Comparison of ENCODE assay signal across 8 cellular contexts in the genomic region with DNA sequence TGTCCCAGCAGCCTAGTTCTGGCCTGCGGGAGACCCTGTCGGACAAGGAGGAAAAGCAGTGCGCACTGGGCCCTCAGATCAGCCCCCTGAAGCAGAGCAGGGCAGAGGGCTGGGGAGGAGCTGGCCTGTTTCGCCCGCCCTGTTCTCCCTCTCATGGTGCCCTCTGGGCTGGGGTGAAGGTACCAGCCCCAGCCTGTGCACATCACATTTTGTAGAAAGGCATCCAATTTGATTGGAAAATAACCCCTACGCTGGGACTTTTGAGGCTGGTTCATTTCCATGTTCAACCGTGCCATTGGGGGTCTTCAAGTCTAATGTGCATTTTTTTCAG. TPM values are rescaled to one million over a fixed set of nuclear protein-coding genes. Genes with fewer than 3 reads are reported as not detected.
A peak's percentile ranks its signal among the peaks of the same experiment; 100 is the strongest.
DNase-seq lines count a peak whose midpoint lies in the region; ATAC-seq, FAIRE-seq and TF ChIP-seq lines count a peak whose summit lies in the region.

No MANE protein-coding gene starts in this region.

- H3K14ac ChIP-seq in H1 (ENCODE audit: insufficient read length), result no peak overlapping the region

- H4K8ac ChIP-seq in H1 (ENCODE audit: extremely low read depth, insufficient read depth, low read length), result peak overlapping the region; percentile 94

- no peak for TF ChIP-seq RAD21 in H1 (IDR thresholded peaks at IDR 0.05 in 1 of 2, conservative IDR thresholded peaks at IDR 0.05 in 1 of 2; ENCODE audit: low read depth in 2 of 2, low read length in 2 of 2)

- DNase-seq in DND-41, result no peak
- DNase-seq in NCI-H2227 (lab: John Stamatoyannopoulos, UW; ENCODE audit: unreplicated experiment), result peak; percentile 78
- no peak for DNase-seq in H1 (ENCODE audit: low read depth in 1 of 2, low spot score in 2 of 2)
- no peak for DNase-seq in kidney tubule cell (ENCODE audit: low spot score)
- no peak for DNase-seq in stimulated activated CD4-positive, alpha-beta T cell treated with anti-CD3 and anti-CD28 coated beads, Interleukin-12 subunit alpha, Interleukin-12 subunit beta, amount 100 ng/mL, for 4 hours
- no peak for DNase-seq in NCI-H1048 (lab: John Stamatoyannopoulos, UW)
- DNase-seq in cortex of kidney (lab: John Stamatoyannopoulos, UW), result no peak

- no peak for TF ChIP-seq EP300 in H1 (IDR thresholded peaks at IDR 0.05; ENCODE audit: borderline replicate concordance in 1 of 2, low read depth in 2 of 2, low read length in 2 of 2)

- no peak for TF ChIP-seq POLR2A in H1 (IDR thresholded peaks at IDR 0.05; ENCODE audit: control extremely low read depth in 1 of 2, low read depth in 2 of 2, low read length in 2 of 2)

- CTCF ChIA-PET in H1 (lab: Charles Lee; ENCODE audit: partially characterized antibody), result interaction anchor here (1.0 to 2.3 kb wide), 2 partner anchors 17 to 45 kb away, joined by 4 to 6 read pairs; no protein-coding TSS in a partner anchor

- no peak overlapping the region for H2BK120ac ChIP-seq in H1 (replicated peaks; ENCODE audit: low read depth, low read length)

- peaks cover 3% of the 10 kb centered on the region for H3K79me1 ChIP-seq in H1 (ENCODE audit: low read depth, low read length)

- H2BK12ac ChIP-seq in H1 (ENCODE audit: low read depth, low read length), result peak overlapping the region; percentile 53; the same call in 1 of the 2 replicates

- H3K9me3 ChIP-seq in DND-41 (ENCODE audit: insufficient read depth, low read length, severe bottlenecking), result no peaks in the 10 kb centered on the region
- H3K9me3 ChIP-seq in H1 (ENCODE audit: insufficient read depth in 2 of 2, low read depth in 1 of 2, low read length in 1 of 2), result no peaks in the 10 kb centered on the region
- no peaks in the 10 kb centered on the region for H3K9me3 ChIP-seq in neutrophil

- H2AK5ac ChIP-seq in H1 (ENCODE audit: low read depth, low read length), result no peak overlapping the region

- H3K36me3 ChIP-seq in DND-41 (ENCODE audit: insufficient read depth, low read length), result peaks cover 8% of the 10 kb centered on the region
- H3K36me3 ChIP-seq in H1 (ENCODE audit: control insufficient read depth in 2 of 4, insufficient read depth in 4 of 4, low read length in 3 of 4), result no peaks in the 10 kb centered on the region
- no peaks in the 10 kb centered on the region for H3K36me3 ChIP-seq in neutrophil

- H3K27me3 ChIP-seq in DND-41 (ENCODE audit: insufficient read depth, low read length, poor library complexity) (no peaks in the 10 kb centered on the region), H1 (replicated peaks in 1 of 4; ENCODE audit: control insufficient read depth in 3 of 4, extremely low read depth in 1 of 4, insufficient read depth in 3 of 4, low read length in 3 of 4) (no peaks in the 10 kb centered on the region), neutrophil (no peaks in the 10 kb centered on the region)

- H3K9ac ChIP-seq in DND-41 (ENCODE audit: low read depth, low read length) (peak overlapping the region; percentile 94), H1 (replicated peaks in 1 of 4; ENCODE audit: extremely low read depth in 1 of 4, low read depth in 3 of 4, low read length in 3 of 4) (peak overlapping the region; percentile 79 to 93 (median 86))

- POLR2A ChIA-PET in H1 (lab: Charles Lee; ENCODE audit: partially characterized antibody), result interaction anchor here (0.6 to 4.0 kb wide), 7 partner anchors 9 to 110 kb away, joined by 3 to 28 read pairs (median 4); a partner anchor contains a TSS

- peak overlapping the region; percentile 85 for H3K27ac ChIP-seq in DND-41 (ENCODE audit: low read length)
- H3K27ac ChIP-seq in H1 (ENCODE audit: low read depth, low read length), result peak overlapping the region; percentile 87
- H3K27ac ChIP-seq in neutrophil, result no peak overlapping the region

- H3K18ac ChIP-seq in H1 (ENCODE audit: extremely low read depth, low read length), result peak overlapping the region; percentile 97

- WGBS in H1 (ENCODE audit: extremely low coverage in 1 of 2, insufficient coverage in 1 of 2, insufficient read length in 1 of 2, insufficient replicate concordance in 2 of 2, low coverage in 1 of 2, low lambda C conversion rate in 2 of 2, missing lambda C conversion rate in 1 of 2), 2 experiments, result 42% methylated on average over 6 of the region's 7 CpGs; no CpG with 5 or more reads in 1 of the 2 experiments

- H3K23ac ChIP-seq in H1 (ENCODE audit: insufficient read length), result no peak overlapping the region

- peak overlapping the region; percentile 87 for H3K56ac ChIP-seq in H1 (replicated peaks; ENCODE audit: insufficient read length, low read depth, low read length)

- no peak overlapping the region for H2BK20ac ChIP-seq in H1 (ENCODE audit: low read length)

- peaks cover 29% of the 10 kb centered on the region for H4K20me1 ChIP-seq in DND-41 (ENCODE audit: insufficient read depth, low read length)
- peaks cover 8 to 11% of the 10 kb centered on the region in 2 experiments for H4K20me1 ChIP-seq in H1 (replicated peaks in 1 of 2; ENCODE audit: control insufficient read depth in 1 of 2, insufficient read depth in 2 of 2, low read length in 2 of 2)

- peak; percentile 18 for ATAC-seq in DND-41 (ENCODE audit: insufficient read depth, low read depth)

- peak overlapping the region; percentile 69 to 74 for H3K4me3 ChIP-seq in DND-41 (ENCODE audit: low read depth in 1 of 2, low read length in 2 of 2)
- peak overlapping the region; percentile 76 to 89 (median 86) for H3K4me3 ChIP-seq in H1 (ENCODE audit: extremely low read depth in 1 of 4, insufficient read depth in 2 of 4, low read depth in 3 of 4, low read length in 4 of 4)
- peak overlapping the region; percentile 67 to 85 for H3K4me3 ChIP-seq in neutrophil (ENCODE audit: low read depth in 1 of 2, low read length in 1 of 2)

- H3K23me2 ChIP-seq in H1 (ENCODE audit: low read depth, low read length), result peaks cover 11% of the 10 kb centered on the region

- peak overlapping the region; percentile 93 for H4K5ac ChIP-seq in H1 (ENCODE audit: insufficient read length, low read depth, low read length)

- H2BK15ac ChIP-seq in H1 (ENCODE audit: low read length), result no peak overlapping the region

- TF ChIP-seq CTCF in DND-41 (IDR thresholded peaks at IDR 0.05; ENCODE audit: borderline replicate concordance, extremely low read depth, low read length, poor library complexity, severe bottlenecking), result no peak
- TF ChIP-seq CTCF in H1 (IDR thresholded peaks at IDR 0.05; ENCODE audit: control extremely low read depth in 1 of 3, insufficient read depth in 1 of 3, low read depth in 1 of 3, low read length in 3 of 3), result no peak
- no peak for TF ChIP-seq CTCF in neutrophil (IDR thresholded peaks at IDR 0.05)

- H3K4me1 ChIP-seq in DND-41 (ENCODE audit: insufficient read depth, low read length) (peaks cover 38% of the 10 kb centered on the region), H1 (replicated peaks in 1 of 4; ENCODE audit: control insufficient read depth in 3 of 4, insufficient read depth in 4 of 4, low read length in 3 of 4) (peaks cover 2 to 14% (median 7%) of the 10 kb centered on the region in 4 experiments), neutrophil (ENCODE audit: control insufficient read depth in 1 of 2, insufficient read depth in 1 of 2, low read depth in 1 of 2, low read length in 1 of 2) (peaks cover 44 to 45% of the 10 kb centered on the region in 2 experiments)

- no peak for FAIRE-seq in H1 (lab: Jason Lieb, UNC)

- H2BK5ac ChIP-seq in H1 (ENCODE audit: low read depth, low read length), result peak overlapping the region; percentile 79

- H3K79me2 ChIP-seq in DND-41 (ENCODE audit: insufficient read depth, low read length) (peaks cover 48% of the 10 kb centered on the region), H1 (ENCODE audit: control insufficient read depth in 1 of 2, insufficient read depth in 2 of 2, low read length in 2 of 2) (peaks cover 33 to 37% of the 10 kb centered on the region in 2 experiments)

- peak overlapping the region; percentile 92 for H3K4me2 ChIP-seq in DND-41 (ENCODE audit: insufficient read depth, low read length)
- peak overlapping the region; percentile 82 to 94 for H3K4me2 ChIP-seq in H1 (ENCODE audit: insufficient read depth in 1 of 2, low read depth in 2 of 2, low read length in 2 of 2)

- peak overlapping the region; percentile 98 for H4K91ac ChIP-seq in H1 (replicated peaks; ENCODE audit: insufficient read length, low read length)

- peak overlapping the region; percentile 97 for H2AFZ ChIP-seq in DND-41 (ENCODE audit: low read depth, low read length)
- peak overlapping the region; percentile 79 for H2AFZ ChIP-seq in H1 (ENCODE audit: low read length)

- peak overlapping the region; percentile 44 for H3K4ac ChIP-seq in H1 (replicated peaks; ENCODE audit: insufficient read length, low read depth, low read length)

TF ChIP-seq in H1, 55 proteins besides CTCF, POLR2A, EP300 and RAD21 (continues in another document):
- TF ChIP-seq TCF12 (IDR thresholded peaks at IDR 0.05; ENCODE audit: low read depth, low read length), result no peak
- no peak for TF ChIP-seq BACH1 (IDR thresholded peaks at IDR 0.05; ENCODE audit: low read length)
- no peak for TF ChIP-seq YY1 (IDR thresholded peaks at IDR 0.05; ENCODE audit: low read depth, low read length)
- no peak for TF ChIP-seq EGR1 (IDR thresholded peaks at IDR 0.05; ENCODE audit: borderline replicate concordance, low read depth, low read length)
- no peak for TF ChIP-seq BCL11A (IDR thresholded peaks at IDR 0.05; ENCODE audit: low read depth in 2 of 2, low read length in 2 of 2)
- no peak for TF ChIP-seq HDAC2 (IDR thresholded peaks at IDR 0.05; ENCODE audit: borderline replicate concordance in 1 of 2, low read depth in 2 of 2, low read length in 2 of 2)
- no peak for TF ChIP-seq CHD2 (IDR thresholded peaks at IDR 0.05; ENCODE audit: low read length)
- no peak for TF ChIP-seq TAF1 (IDR thresholded peaks at IDR 0.05; ENCODE audit: low read depth, low read length)
- no peak for TF ChIP-seq POLR2AphosphoS5 (IDR thresholded peaks at IDR 0.05; ENCODE audit: low read depth, low read length)
- no peak for TF ChIP-seq KDM4A (IDR thresholded peaks at IDR 0.05; ENCODE audit: low read depth, low read length, severe bottlenecking)

RNA-seq across cellular contexts. Expression of a gene that starts 0.8 kb away (rescaled TPM):
- total RNA-seq in H1 (2021; fragmentation: NEBNext Ultra II Directional; extraction: Animal tissue kit (Norgen Biotek cat#: 25700)), result 190 and 194 TPM in 2 replicates
- 75.8 and 81.4 TPM in 2 replicates for polyA plus RNA-seq in H1 (2011; rRNA removed)
- polyA plus RNA-seq in H1 (2011; cell fraction: cytosol; rRNA removed), result 105 TPM
- polyA plus RNA-seq in H1 (2011; cell fraction: nucleus; rRNA removed), result 118 TPM
- 128 to 175 TPM (median 137 TPM) in 4 replicates for polyA plus RNA-seq in H1 (2012, experiment 1 of 2)
- 37.8 TPM for polyA plus RNA-seq in H1 (2012, experiment 2 of 2)
- 102 TPM for polyA plus RNA-seq in H1 (2013, experiment 1 of 2)
- 96.1 TPM for polyA plus RNA-seq in H1 (2013, experiment 2 of 2)
- polyA minus RNA-seq in H1 (2011; rRNA and poly(A)+ RNA removed), result 80.9 and 95.4 TPM in 2 replicates
- 46.7 TPM for polyA minus RNA-seq in H1 (2011; cell fraction: cytosol; rRNA and poly(A)+ RNA removed)
- polyA minus RNA-seq in H1 (2011; cell fraction: nucleus; rRNA and poly(A)+ RNA removed), result 103 TPM
